ENCODE assay signal across 7 cellular contexts in the genomic region with DNA sequence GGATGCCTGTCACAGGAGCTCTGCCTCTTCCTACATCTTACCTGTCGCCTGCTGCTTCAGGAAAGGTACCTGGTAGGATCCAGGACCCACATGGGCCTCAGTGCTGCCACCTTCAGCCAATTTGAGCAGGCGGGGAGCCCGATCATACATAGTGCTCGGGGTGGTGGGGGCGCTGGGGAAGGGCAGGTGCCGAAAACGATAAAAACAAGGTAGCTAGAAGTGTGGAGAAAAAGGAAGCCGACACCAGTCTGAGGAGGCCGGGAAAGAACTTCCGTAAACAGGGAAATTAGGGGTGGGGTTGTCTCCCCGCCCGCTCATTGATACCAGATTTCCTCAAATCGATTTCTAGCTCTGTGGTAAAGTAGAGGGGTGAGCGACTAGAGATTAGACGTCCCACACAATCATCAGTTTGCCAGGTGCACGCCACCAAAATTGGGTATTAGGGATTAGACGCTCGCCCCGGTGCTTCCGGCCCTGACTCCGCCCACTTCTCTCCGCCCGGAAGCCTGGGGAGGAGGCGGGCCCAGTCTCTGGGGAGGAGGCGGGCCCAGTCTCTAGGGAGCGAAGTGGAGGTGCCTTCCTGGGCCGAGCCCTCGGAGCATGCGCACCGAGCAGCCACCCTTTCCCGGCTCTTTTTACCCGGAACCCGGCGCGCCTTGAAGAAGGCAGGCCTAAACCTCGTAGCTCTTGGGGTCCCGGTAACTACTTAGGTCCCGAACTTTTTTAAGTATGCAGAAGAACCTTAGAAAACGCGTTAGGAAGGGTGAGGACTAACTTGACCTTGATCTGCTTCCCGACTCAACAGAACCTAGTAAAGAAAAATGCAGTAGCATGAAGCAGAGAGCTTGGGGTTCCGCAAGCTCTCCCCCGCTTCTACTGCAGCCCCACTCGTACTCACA. TPM values are rescaled to one million over a fixed set of nuclear protein-coding genes. Genes with fewer than 3 reads are reported as not detected.
A peak's percentile ranks its signal among the peaks of the same experiment; 100 is the strongest.
DNase-seq lines count a peak whose midpoint lies in the region; ATAC-seq, FAIRE-seq and TF ChIP-seq lines count a peak whose summit lies in the region.

A gene (minus strand): TSS at position 476 of the 899 bp plus-strand sequence.

- in situ Hi-C loops in brain microvascular endothelial cell (cut with HindIII; ENCODE audit: low pct_ligation_motif_present, low sequenced_read_pairs) (no loop called here), gastrocnemius medialis (cut with MboI; ENCODE audit: low sequenced_read_pairs in 4 of 4) (loop anchor here in 2 of 4 donors (10.0 kb wide), 2 partner anchors 112 to 122 kb away; a partner anchor contains a TSS)

- TF ChIP-seq CTCF in brain microvascular endothelial cell (IDR thresholded peaks at IDR 0.05; ENCODE audit: low read depth, low read length, missing control alignments) (peak; percentile 69), gastrocnemius medialis (IDR thresholded peaks at IDR 0.05 in 4 of 5, conservative IDR thresholded peaks at IDR 0.05 in 1 of 5) (peak in 2 of 5 experiments; percentile 39 to 47)

- ATAC-seq in GM18508 (IDR thresholded peaks at IDR 0.05; ENCODE audit: insufficient read depth, unreplicated experiment) (peak; percentile 82), HG02973 (IDR thresholded peaks at IDR 0.05; ENCODE audit: unreplicated experiment) (peak; percentile 99), gastrocnemius medialis (peak; percentile 97 to 99)

- no peaks in the 10 kb centered on the region for H3K36me3 ChIP-seq in brain microvascular endothelial cell (replicated peaks)
- H3K36me3 ChIP-seq in gastrocnemius medialis: no peaks in the 10 kb centered on the region

- peak; percentile 76 for FAIRE-seq in TTC549 (lab: Jason Lieb, UNC)

- H3K4me1 ChIP-seq in gastrocnemius medialis: peaks cover 0 to 11% of the 10 kb centered on the region in 2 donors

- H3K4me3 ChIP-seq in brain microvascular endothelial cell (ENCODE audit: low read depth, low read length) (peak within 1 kb of the TSS; percentile 81), iPS-11a (ENCODE audit: low read depth, low read length) (peak within 1 kb of the TSS; percentile 89), gastrocnemius medialis (peak within 1 kb of the TSS; percentile 58 to 73 (median 71))

- no peaks in the 10 kb centered on the region for H3K27me3 ChIP-seq in brain microvascular endothelial cell (replicated peaks)
- H3K27me3 ChIP-seq in gastrocnemius medialis: peaks cover 0 to 3% (median 0%) of the 10 kb centered on the region in 3 donors

- peak within 1 kb of the TSS; percentile 14 for H3K27ac ChIP-seq in brain microvascular endothelial cell
- H3K27ac ChIP-seq in gastrocnemius medialis: peak within 1 kb of the TSS; percentile 77 to 85 (median 78)

- peak; percentile 14 to 37 for TF ChIP-seq POLR2A in gastrocnemius medialis (IDR thresholded peaks at IDR 0.05)

- intact Hi-C loops in gastrocnemius medialis (cut with DNase I; ENCODE audit: low total_unique reads): loop anchor here (2.0 to 5.0 kb wide), 2 partner anchors 118 to 784 kb away; a partner anchor contains a TSS

- H3K9me3 ChIP-seq in gastrocnemius medialis: no peaks in the 10 kb centered on the region

- DNase-seq in NCI-H2081 (lab: John Stamatoyannopoulos, UW) (peak; percentile 87 to 88), brain microvascular endothelial cell (peak; percentile 84), gastrocnemius medialis (peak; percentile 84 to 87)

RNA-seq across cellular contexts. Expression of the gene that starts here (rescaled TPM):
- total RNA-seq in gastrocnemius medialis: under 1 TPM in 1 of 4 donors, not detected in 3; 0.42 TPM

Comparison
In these comparisons a context has a peak if more than half of its experiments do, and no peak if none do; other contexts are left out.
1. Peak in every context shown above with its lines: DNase-seq, ATAC-seq, H3K4me3 ChIP-seq and H3K27ac ChIP-seq.
2. Peak in DNase-seq, ATAC-seq, H3K4me3 ChIP-seq and H3K27ac ChIP-seq in gastrocnemius medialis; RNA of the gene not detected or under 1 TPM.